In the genomic region with DNA sequence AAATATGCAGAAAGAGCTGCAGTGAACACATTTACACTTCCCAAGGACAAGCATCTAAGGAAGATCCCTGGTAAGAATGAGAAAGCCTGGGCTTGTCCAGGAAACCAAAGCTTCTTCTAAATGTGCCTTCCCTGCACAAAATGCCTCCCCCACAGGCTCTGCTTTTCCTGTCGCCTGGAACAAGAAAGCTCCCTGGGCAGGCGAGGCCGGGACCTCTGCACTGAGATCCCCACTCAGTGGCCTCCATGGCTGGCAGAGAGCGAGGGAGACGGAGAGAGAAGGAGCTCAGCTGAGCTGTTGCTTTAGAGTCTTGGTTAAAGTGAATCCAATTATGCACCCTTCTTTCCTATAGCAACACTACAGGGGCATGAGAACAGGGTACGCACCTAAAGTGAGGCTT, we compare ENCODE assay signal across 1 cellular context.
TF ChIP-seq lines count a peak whose summit lies in the region.

No MANE protein-coding gene starts in this region.

TF ChIP-seq in endothelial cell of umbilical vein, 7 proteins besides CTCF, POLR2A, EP300 and RAD21:
- TF ChIP-seq POLR2AphosphoS5 (IDR thresholded peaks at IDR 0.05; ENCODE audit: insufficient read depth, low read depth, low read length) = no peak
- no peak for TF ChIP-seq JUN (IDR thresholded peaks at IDR 0.05; ENCODE audit: borderline replicate concordance, insufficient read depth, insufficient read length, low read depth)
- TF ChIP-seq EZH2 (IDR thresholded peaks at IDR 0.05; ENCODE audit: borderline replicate concordance, low read depth, low read length, severe bottlenecking) = no peak
